In the genomic region with DNA sequence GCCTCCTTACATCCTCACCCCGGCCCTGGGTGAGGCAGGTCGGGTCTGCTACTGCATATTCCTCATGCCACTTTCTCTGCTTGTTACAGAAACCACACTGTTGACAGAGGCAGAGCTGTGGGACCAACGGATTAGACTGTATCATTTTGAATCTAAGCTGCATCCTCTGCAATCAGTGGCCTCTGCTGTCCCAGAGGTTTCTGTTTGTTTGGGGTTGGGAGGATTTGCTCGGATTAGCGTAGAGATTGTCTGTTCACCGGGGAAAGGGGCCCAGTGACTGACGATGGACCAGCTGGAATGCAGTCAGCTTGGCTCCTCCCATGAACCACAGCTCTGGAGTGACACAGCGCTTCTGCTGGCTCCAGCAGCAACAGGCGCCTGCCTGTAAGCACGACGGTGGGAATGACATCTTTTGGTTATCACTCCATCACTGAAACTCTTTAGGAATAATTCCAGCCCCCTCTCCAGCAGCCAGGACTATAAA, we compare ENCODE assay signal across 8 cellular contexts. TPM values are rescaled to one million over a fixed set of nuclear protein-coding genes. Genes with fewer than 3 reads are reported as not detected.
DNase-seq lines count a peak whose midpoint lies in the region; ATAC-seq lines count a peak whose summit lies in the region.

No MANE protein-coding gene starts in this region.

- peak; percentile 84 for ATAC-seq in Right ventricle myocardium superior (ENCODE audit: poor library complexity)

- DNase-seq in GM04503 (ENCODE audit: low read depth) (peak; percentile 73), SHP77 treated with DMSO at 0.1 percent for 48 hours (lab: John Stamatoyannopoulos, UW) (peak; percentile 11), Right ventricle myocardium superior (peak; percentile 81), posterior cingulate gyrus (peak; percentile 34 to 95 (median 63)), HUDEP-2 (lab: John Stamatoyannopoulos, UW; ENCODE audit: unreplicated experiment in 76 of 76) (no peak), KBM-7 (no peak)
- no peak for DNase-seq in stimulated activated naive CD4-positive, alpha-beta T cell treated with Interleukin-2 at 50 U/mL for 16 hours (lab: John Stamatoyannopoulos, UW)
- DNase-seq in effector CD8-positive, alpha-beta T cell (lab: John Stamatoyannopoulos, UW) = no peak

- in situ Hi-C loops in KBM-7 (cut with MboI; ENCODE audit: low pct_unique_long_range_greater_than_20kb, low sequenced_read_pairs) = no loop called here

- intact Hi-C loops in Right ventricle myocardium superior (cut with DNase I) (no loop called here), posterior cingulate gyrus (cut with DNase I) (no loop called here)

RNA-seq across cellular contexts. Expression of a gene that starts 37.3 kb away (rescaled TPM):
- 1.5 TPM for total RNA-seq in Right ventricle myocardium superior

Comparison
In these comparisons a context has a peak if more than half of its experiments do, and no peak if none do; other contexts are left out.
1. DNase-seq: peak in GM04503 (single experiment), SHP77 treated with DMSO at 0.1 percent for 48 hours (single experiment), Right ventricle myocardium superior (single experiment) and posterior cingulate gyrus (10 of 10); none in HUDEP-2 (0 of 76), stimulated activated naive CD4-positive, alpha-beta T cell treated with Interleukin-2 at 50 U/mL for 16 hours (single experiment), effector CD8-positive, alpha-beta T cell (single experiment) and KBM-7 (single experiment).